ENCODE assay signal across 9 cellular contexts in the genomic region with DNA sequence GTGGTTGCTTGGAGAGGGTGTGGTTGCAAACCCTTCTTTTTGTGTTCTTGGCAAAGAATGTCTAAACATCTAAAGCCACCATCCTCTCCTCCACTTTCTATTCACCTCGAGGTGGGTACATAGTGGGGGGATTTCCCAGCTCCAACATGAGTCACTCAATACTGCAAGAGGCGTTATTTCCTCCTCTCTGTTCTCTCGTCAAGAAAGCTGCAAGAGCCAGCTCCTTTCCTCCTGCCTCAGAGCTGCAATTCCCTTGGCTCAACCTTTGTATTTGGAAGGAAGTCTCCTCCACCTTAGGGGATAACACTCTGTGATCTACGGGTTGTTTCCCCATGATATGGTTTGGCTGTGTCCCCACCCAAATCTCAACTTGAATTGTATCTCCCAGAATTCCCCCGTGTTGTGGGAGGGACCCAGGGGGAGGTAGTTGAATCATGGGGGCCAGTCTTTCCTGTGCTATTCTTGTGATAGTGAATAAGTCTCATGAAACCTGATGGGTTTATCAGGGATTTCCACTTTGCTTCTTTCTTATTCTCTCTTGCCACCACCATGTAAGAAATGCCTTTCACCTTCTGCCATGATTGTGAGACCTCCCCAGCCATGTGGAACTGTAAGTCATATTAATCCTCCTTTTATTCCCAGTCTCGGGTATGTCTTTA.
DNase-seq lines count a peak whose midpoint lies in the region; ATAC-seq, FAIRE-seq and TF ChIP-seq lines count a peak whose summit lies in the region.
"Had no signal": no experiment of that assay in that cellular context is flagged by ENCODE, and none has a peak within 500 bp of the region (broad histone marks: within the 10 kb centered on the region; RNA-seq: fewer than 3 reads in every experiment).

No MANE protein-coding gene starts in this region.

- no peak overlapping the region for H3K27ac ChIP-seq in A549
- peak overlapping the region; percentile 25; the same call in 1 of the 2 replicates for H3K27ac ChIP-seq in OCI-LY3 (ENCODE audit: low read length)
- no peak overlapping the region for H3K27ac ChIP-seq in mammary epithelial cell (ENCODE audit: insufficient read depth, low read depth, low read length)

- H3K4me2 ChIP-seq in A549 = no peak overlapping the region
- peak overlapping the region; percentile 70 for H3K4me2 ChIP-seq in OCI-LY3 (ENCODE audit: low read length)
- no peak overlapping the region for H3K4me2 ChIP-seq in mammary epithelial cell (ENCODE audit: insufficient read depth, low read depth, low read length)

- no peaks in the 10 kb centered on the region for H3K9me3 ChIP-seq in A549
- H3K9me3 ChIP-seq in OCI-LY3 (ENCODE audit: insufficient read depth, low read length) = no peaks in the 10 kb centered on the region
- no peaks in the 10 kb centered on the region for H3K9me3 ChIP-seq in mammary epithelial cell (replicated peaks; ENCODE audit: insufficient read depth, low read length)

- H3K4me3 ChIP-seq in A549 (no peak overlapping the region), OCI-LY3 (ENCODE audit: low read length) (peak overlapping the region; percentile 57), mammary epithelial cell (replicated peaks in 1 of 3; ENCODE audit: insufficient read depth in 1 of 3, low read depth in 2 of 3, low read length in 3 of 3) (no peak overlapping the region)

- intact Hi-C loops in mammary epithelial cell (cut with micrococcal nuclease) = no loop called here

- TF ChIP-seq CTCF in A549 (IDR thresholded peaks at IDR 0.05) (no peak), OCI-LY3 (IDR thresholded peaks at IDR 0.05; ENCODE audit: low read depth, low read length) (no peak), mammary epithelial cell (conservative IDR thresholded peaks at IDR 0.05 in 1 of 2, IDR thresholded peaks at IDR 0.05 in 1 of 2; ENCODE audit: extremely low read depth in 1 of 2, insufficient read depth in 1 of 2, low read depth in 1 of 2, low read length in 2 of 2) (no peak)

- CTCF ChIA-PET in A549 (lab: Yijun Ruan, JAX) (interaction anchor here (2.8 kb wide), 1 partner anchor 9 kb away, joined by 17 read pairs; no protein-coding TSS in a partner anchor), mammary epithelial cell (lab: Charles Lee; ENCODE audit: low non-redundant PET) (no interaction called here)

- TF ChIP-seq POLR2A in A549 (IDR thresholded peaks at IDR 0.05; ENCODE audit: low read length) = no peak

- H2AFZ ChIP-seq in OCI-LY3 (ENCODE audit: low read depth, low read length) = peak overlapping the region; percentile 2; the same call in 1 of the 2 replicates
- H2AFZ ChIP-seq in mammary epithelial cell (ENCODE audit: low read depth, low read length) = no peak overlapping the region

- DNase-seq in A549 (ENCODE audit: low read depth in 1 of 2, low spot score in 1 of 2) = no peak
- DNase-seq in mammary epithelial cell = peak; percentile 8
- DNase-seq in stimulated activated CD8-positive, alpha-beta memory T cell treated with anti-CD3 and anti-CD28 coated beads, Interleukin-7, amount 100 ng/mL, for 48 hours (ENCODE audit: extremely low read depth in 1 of 2, low read depth in 1 of 2) = peak; percentile 19 to 64
- DNase-seq in RKO (ENCODE audit: low spot score) = no peak
- DNase-seq in SW480 (ENCODE audit: low spot score) = no peak
- DNase-seq: right cardiac atrium had no signal

- POLR2A ChIA-PET in A549 (lab: Yijun Ruan, JAX) = no interaction called here

- no peak for TF ChIP-seq EP300 in A549 (IDR thresholded peaks at IDR 0.05)

- in situ Hi-C loops in mammary epithelial cell (cut with MboI; ENCODE audit: low sequenced_read_pairs in 2 of 2) = no loop called here

- ATAC-seq in A549 (no peak), GM21390 (IDR thresholded peaks at IDR 0.05; ENCODE audit: unreplicated experiment) (peak; percentile 94), SK-N-SH treated with all-trans-retinoic acid at 6 μM for 48 hours (no peak)

- H3K79me2 ChIP-seq in OCI-LY3 (ENCODE audit: low read length) (peaks cover 3% of the 10 kb centered on the region; the same call in 1 of the 2 replicates), mammary epithelial cell (ENCODE audit: insufficient read depth, low read length) (no peaks in the 10 kb centered on the region)

- H4K20me1 ChIP-seq in OCI-LY3 (ENCODE audit: insufficient read depth, low read length) (no peaks in the 10 kb centered on the region), mammary epithelial cell (ENCODE audit: insufficient read depth, low read length) (no peaks in the 10 kb centered on the region)

- WGBS in A549 (ENCODE audit: missing lambda C conversion rate) = 38% methylated on average over 6 of the region's 6 CpGs
- 36% methylated on average over 6 of the region's 6 CpGs for WGBS in mammary epithelial cell (ENCODE audit: low coverage, missing lambda C conversion rate)

- BruUV-seq in mammary epithelial cell (replicated peaks; lab: Mats Ljungman, UMichigan) = no TSS peak

- H3K9ac ChIP-seq in OCI-LY3 (ENCODE audit: low read length) = peak overlapping the region; percentile 22
- H3K9ac ChIP-seq in mammary epithelial cell (ENCODE audit: insufficient read depth, low read length) = no peak overlapping the region

- FAIRE-seq in A549 (lab: Jason Lieb, UNC) = no peak

- no peaks in the 10 kb centered on the region for H3K4me1 ChIP-seq in A549
- H3K4me1 ChIP-seq in OCI-LY3 (ENCODE audit: low read length) = peaks cover 16% of the 10 kb centered on the region
- no peaks in the 10 kb centered on the region for H3K4me1 ChIP-seq in mammary epithelial cell (ENCODE audit: insufficient read depth, low read length)

- dilution Hi-C loops in mammary epithelial cell (cut with HindIII; ENCODE audit: low sequenced_read_pairs) = no loop called here

- no peak for TF ChIP-seq RAD21 in A549 (conservative IDR thresholded peaks at IDR 0.05 in 1 of 2, IDR thresholded peaks at IDR 0.05 in 1 of 2)

- no peaks in the 10 kb centered on the region for H3K27me3 ChIP-seq in OCI-LY3 (ENCODE audit: low read depth, low read length)
- no peaks in the 10 kb centered on the region for H3K27me3 ChIP-seq in mammary epithelial cell (ENCODE audit: insufficient read depth, low read length)

- H3K36me3 ChIP-seq in OCI-LY3 (replicated peaks; ENCODE audit: low read depth, low read length) (peaks cover 6% of the 10 kb centered on the region), mammary epithelial cell (ENCODE audit: insufficient read depth, low read length) (no peaks in the 10 kb centered on the region)

TF ChIP-seq in A549, 52 proteins besides CTCF, POLR2A, EP300 and RAD21:
- TF ChIP-seq FOSL2 (IDR thresholded peaks at IDR 0.05) (no peak), FOSL2 (CRISPR knock-in tag; IDR thresholded peaks at IDR 0.05) (0 out of 2 replicates have a peak, but pooled peaks have one; percentile 9), MAFK (IDR thresholded peaks at IDR 0.05; ENCODE audit: partially characterized antibody) (no peak), NPAS2 (CRISPR knock-in tag; IDR thresholded peaks at IDR 0.05; ENCODE audit: borderline replicate concordance) (no peak)

TF ChIP-seq in SK-N-SH treated with all-trans-retinoic acid at 6 μM for 48 hours, 23 proteins besides CTCF, POLR2A, EP300 and RAD21 (continues in another document):
- TF ChIP-seq CSDC2 (CRISPR knock-in tag; IDR thresholded peaks at IDR 0.05) (no peak), TOX (CRISPR knock-in tag; IDR thresholded peaks at IDR 0.05; ENCODE audit: borderline replicate concordance) (no peak), ESRRG (CRISPR knock-in tag; IDR thresholded peaks at IDR 0.05) (no peak), ZC3H10 (CRISPR knock-in tag; IDR thresholded peaks at IDR 0.05) (no peak), ZFP30 (CRISPR knock-in tag; IDR thresholded peaks at IDR 0.05) (no peak), ZNF565 (CRISPR knock-in tag; conservative IDR thresholded peaks at IDR 0.05; ENCODE audit: low read depth) (no peak), BACH2 (CRISPR knock-in tag; IDR thresholded peaks at IDR 0.05; ENCODE audit: borderline replicate concordance) (no peak), ARNTL (CRISPR knock-in tag; IDR thresholded peaks at IDR 0.05; ENCODE audit: borderline replicate concordance, low read depth) (no peak), GLIS3 (CRISPR knock-in tag; IDR thresholded peaks at IDR 0.05) (no peak), SNAI2 (CRISPR knock-in tag; IDR thresholded peaks at IDR 0.05) (no peak), ZNF70 (CRISPR knock-in tag; IDR thresholded peaks at IDR 0.05) (no peak)
- TF ChIP-seq, protein P1, sequence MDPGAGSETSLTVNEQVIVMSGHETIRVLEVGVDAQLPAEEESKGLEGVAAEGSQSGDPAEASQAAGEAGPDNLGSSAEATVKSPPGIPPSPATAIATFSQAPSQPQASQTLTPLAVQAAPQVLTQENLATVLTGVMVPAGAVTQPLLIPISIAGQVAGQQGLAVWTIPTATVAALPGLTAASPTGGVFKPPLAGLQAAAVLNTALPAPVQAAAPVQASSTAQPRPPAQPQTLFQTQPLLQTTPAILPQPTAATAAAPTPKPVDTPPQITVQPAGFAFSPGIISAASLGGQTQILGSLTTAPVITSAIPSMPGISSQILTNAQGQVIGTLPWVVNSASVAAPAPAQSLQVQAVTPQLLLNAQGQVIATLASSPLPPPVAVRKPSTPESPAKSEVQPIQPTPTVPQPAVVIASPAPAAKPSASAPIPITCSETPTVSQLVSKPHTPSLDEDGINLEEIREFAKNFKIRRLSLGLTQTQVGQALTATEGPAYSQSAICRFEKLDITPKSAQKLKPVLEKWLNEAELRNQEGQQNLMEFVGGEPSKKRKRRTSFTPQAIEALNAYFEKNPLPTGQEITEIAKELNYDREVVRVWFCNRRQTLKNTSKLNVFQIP (CRISPR knock-in tag; IDR thresholded peaks at IDR 0.05; ENCODE audit: borderline replicate concordance, low read depth) = no peak
- TF ChIP-seq, protein P2, sequence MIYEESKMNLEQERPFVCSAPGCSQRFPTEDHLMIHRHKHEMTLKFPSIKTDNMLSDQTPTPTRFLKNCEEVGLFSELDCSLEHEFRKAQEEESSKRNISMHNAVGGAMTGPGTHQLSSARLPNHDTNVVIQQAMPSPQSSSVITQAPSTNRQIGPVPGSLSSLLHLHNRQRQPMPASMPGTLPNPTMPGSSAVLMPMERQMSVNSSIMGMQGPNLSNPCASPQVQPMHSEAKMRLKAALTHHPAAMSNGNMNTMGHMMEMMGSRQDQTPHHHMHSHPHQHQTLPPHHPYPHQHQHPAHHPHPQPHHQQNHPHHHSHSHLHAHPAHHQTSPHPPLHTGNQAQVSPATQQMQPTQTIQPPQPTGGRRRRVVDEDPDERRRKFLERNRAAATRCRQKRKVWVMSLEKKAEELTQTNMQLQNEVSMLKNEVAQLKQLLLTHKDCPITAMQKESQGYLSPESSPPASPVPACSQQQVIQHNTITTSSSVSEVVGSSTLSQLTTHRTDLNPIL (CRISPR knock-in tag; IDR thresholded peaks at IDR 0.05; ENCODE audit: low read depth) = no peak

Comparison
In these comparisons a context has a peak if more than half of its experiments do, and no peak if none do; other contexts are left out.
1. DNase-seq: peak in mammary epithelial cell (single experiment) and stimulated activated CD8-positive, alpha-beta memory T cell treated with anti-CD3 and anti-CD28 coated beads, Interleukin-7, amount 100 ng/mL, for 48 hours (2 of 2); none in A549 (0 of 2), RKO (single experiment) and SW480 (single experiment).